9 cellular contexts compared by ENCODE assay signal in the genomic region with DNA sequence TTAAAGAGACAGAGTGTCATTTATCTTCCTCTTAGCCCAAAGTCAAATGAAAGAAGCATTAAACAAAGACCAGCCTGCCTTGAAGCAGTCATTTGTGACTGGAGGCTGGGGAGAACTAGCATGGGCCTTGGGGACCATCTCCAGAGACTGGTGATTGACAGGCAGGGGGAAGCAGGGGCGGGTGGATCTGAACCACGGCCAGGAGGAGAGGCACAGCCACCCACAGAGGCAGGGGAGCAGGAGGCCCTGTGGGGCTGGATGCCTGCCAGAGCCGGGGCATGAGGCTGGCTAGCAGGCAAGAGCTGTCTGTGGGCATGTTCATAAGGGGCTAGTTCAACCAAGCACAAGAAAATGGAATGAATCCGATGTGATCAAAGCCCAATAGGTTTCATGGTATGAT.
DNase-seq lines count a peak whose midpoint lies in the region; ATAC-seq, FAIRE-seq and TF ChIP-seq lines count a peak whose summit lies in the region.
"Had no signal": no experiment of that assay in that cellular context is flagged by ENCODE, and none has a peak within 500 bp of the region (broad histone marks: within the 10 kb centered on the region; RNA-seq: fewer than 3 reads in every experiment).

No MANE protein-coding gene starts in this region.

- H2BK5ac ChIP-seq in trophoblast cell (ENCODE audit: low read depth, low read length, poor library complexity), result no peak overlapping the region

- no peaks in the 10 kb centered on the region for H3K36me3 Mint-ChIP-seq in effector memory CD8-positive, alpha-beta T cell (ENCODE audit: insufficient read depth)

- no peaks in the 10 kb centered on the region for H3K9me3 Mint-ChIP-seq in effector memory CD8-positive, alpha-beta T cell
- H3K9me3 Mint-ChIP-seq: activated T-cell treated with anti-CD3 and anti-CD28 coated beads, Interleukin-2, amount 50 U/mL, for 4 hours had no signal

- H3K9ac ChIP-seq in K562 (ENCODE audit: insufficient read depth in 1 of 2, low read depth in 2 of 2, low read length in 2 of 2), result 0 out of 4 replicates have a peak overlapping the region, but pooled peaks of 1 of the 2 experiments have one; percentile 49
- H3K9ac ChIP-seq in trophoblast cell (ENCODE audit: low read length), result no peak overlapping the region

- peak; percentile 77 for ATAC-seq in GM18868 (IDR thresholded peaks at IDR 0.05; ENCODE audit: unreplicated experiment)
- ATAC-seq in K562, result no peak
- ATAC-seq in psoas muscle, result no peak
- ATAC-seq in effector memory CD8-positive, alpha-beta T cell (replicated peaks), result no peak
- ATAC-seq: activated T-cell treated with anti-CD3 and anti-CD28 coated beads, Interleukin-2, amount 50 U/mL, for 4 hours had no signal

- H3K4me3 ChIP-seq in K562 (no peak overlapping the region), trophoblast cell (ENCODE audit: low read depth, low read length) (no peak overlapping the region), psoas muscle (no peak overlapping the region)

- H3K27me3 Mint-ChIP-seq in effector memory CD8-positive, alpha-beta T cell, result peaks cover 21 to 80% of the 10 kb centered on the region in 2 donors

- H3K4me3 Mint-ChIP-seq in effector memory CD8-positive, alpha-beta T cell, result no peak overlapping the region
- H3K4me3 Mint-ChIP-seq: activated T-cell treated with anti-CD3 and anti-CD28 coated beads, Interleukin-2, amount 50 U/mL, for 4 hours had no signal

- FAIRE-seq in K562 (lab: Jason Lieb, UNC), result no peak

- no peak overlapping the region for H4K12ac ChIP-seq in trophoblast cell (ENCODE audit: low read depth, low read length)

- H2AFZ ChIP-seq in K562 (ENCODE audit: low read depth, low read length), result no peak overlapping the region
- no peak overlapping the region for H2AFZ ChIP-seq in trophoblast cell (ENCODE audit: insufficient read depth, low read length, poor library complexity)

- H2AK5ac ChIP-seq in trophoblast cell (ENCODE audit: low read length), result no peak overlapping the region

- no peak overlapping the region for H4K91ac ChIP-seq in trophoblast cell (ENCODE audit: low read depth, low read length)

- H4K20me1 ChIP-seq in K562 (replicated peaks; ENCODE audit: control insufficient read depth, insufficient read depth, low read length), result no peaks in the 10 kb centered on the region

- peak overlapping the region; percentile 59 for H3K18ac ChIP-seq in trophoblast cell (ENCODE audit: low read length)

- peaks cover 14 to 33% of the 10 kb centered on the region in 2 experiments; a peak in 4 of 5 replicates for H3K4me1 ChIP-seq in K562 (replicated peaks in 1 of 2; ENCODE audit: control insufficient read depth in 2 of 2, insufficient read depth in 2 of 2, low read length in 2 of 2)
- peaks cover 8 to 24% of the 10 kb centered on the region in 2 experiments for H3K4me1 ChIP-seq in trophoblast cell (ENCODE audit: control insufficient read depth in 1 of 2, insufficient read depth in 2 of 2, low read length in 2 of 2)
- peaks cover 35% of the 10 kb centered on the region for H3K4me1 ChIP-seq in psoas muscle

- BruUV-seq in K562 (replicated peaks; lab: Mats Ljungman, UMichigan), result no TSS peak

- CTCF ChIA-PET in K562 (lab: Yijun Ruan, JAX; ENCODE audit: low intra/inter-chr PET ratio), result no interaction called here

- H3K27ac ChIP-seq in K562 (ENCODE audit: extremely low read depth, low read depth, low read length) (no peak overlapping the region), trophoblast cell (ENCODE audit: low read depth, low read length) (no peak overlapping the region), psoas muscle (no peak overlapping the region)

- TF ChIP-seq CTCF in K562 (IDR thresholded peaks at IDR 0.05 in 2 of 3, conservative IDR thresholded peaks at IDR 0.05 in 1 of 3; ENCODE audit: insufficient read depth in 2 of 3, low read depth in 1 of 3, low read length in 3 of 3) (no peak), psoas muscle (IDR thresholded peaks at IDR 0.05) (no peak)

- DNase-seq in NCI-H1694 treated with DMSO at 0.1 percent for 48 hours (lab: John Stamatoyannopoulos, UW) (peak; percentile 84), K562 (ENCODE audit: extremely low read depth in 1 of 4, low spot score in 3 of 4) (no peak), trophoblast cell (no peak), psoas muscle (no peak), HuH-7 (ENCODE audit: low spot score) (no peak)
- DNase-seq in effector memory CD8-positive, alpha-beta T cell, result no peak
- DNase-seq: activated T-cell treated with anti-CD3 and anti-CD28 coated beads, Interleukin-2, amount 50 U/mL, for 4 hours; stimulated activated naive CD4-positive, alpha-beta T cell had no signal

- H2BK12ac ChIP-seq in trophoblast cell (ENCODE audit: low read length), result no peak overlapping the region

- no peak for TF ChIP-seq RAD21 in K562 (CRISPR knock-in tag; conservative IDR thresholded peaks at IDR 0.05 in 1 of 2, IDR thresholded peaks at IDR 0.05 in 1 of 2)

- no peak overlapping the region for H3K4me2 ChIP-seq in K562 (ENCODE audit: insufficient read depth, low read length)
- H3K4me2 ChIP-seq in trophoblast cell (ENCODE audit: low read length), result no peak overlapping the region

- H2BK120ac ChIP-seq in trophoblast cell (ENCODE audit: insufficient read depth, low read length, poor library complexity), result no peak overlapping the region

- no peaks in the 10 kb centered on the region for H3K9me1 ChIP-seq in K562 (ENCODE audit: control insufficient read depth, insufficient read depth, low read length)

- no peak overlapping the region for H3K4ac ChIP-seq in trophoblast cell (ENCODE audit: low read depth, low read length)

- no peaks in the 10 kb centered on the region for H3K79me1 ChIP-seq in trophoblast cell (ENCODE audit: low read length)

- H3K79me2 ChIP-seq in K562 (ENCODE audit: control insufficient read depth, insufficient read depth, low read length), result no peaks in the 10 kb centered on the region
- no peaks in the 10 kb centered on the region for H3K79me2 ChIP-seq in trophoblast cell (ENCODE audit: control insufficient read depth, insufficient read depth, low read length, poor library complexity)

- H3K27me3 ChIP-seq in K562 (ENCODE audit: control insufficient read depth in 2 of 2, insufficient read depth in 2 of 2, low read length in 2 of 2) (no peaks in the 10 kb centered on the region), trophoblast cell (ENCODE audit: insufficient read depth, low read length) (no peaks in the 10 kb centered on the region), psoas muscle (ENCODE audit: insufficient read depth in 3 of 3, low read length in 2 of 3) (no peaks in the 10 kb centered on the region)

- H3K23ac ChIP-seq in trophoblast cell (ENCODE audit: low read length), result no peak overlapping the region

- H3K14ac ChIP-seq in trophoblast cell (ENCODE audit: low read length), result no peak overlapping the region

- in situ Hi-C loops in K562 (cut with MboI), result no loop called here

- intact Hi-C loops in K562 (cut with micrococcal nuclease), result no loop called here
- intact Hi-C loops in psoas muscle (cut with DNase I), result no loop called here

- TF ChIP-seq EP300 in K562 (IDR thresholded peaks at IDR 0.05; ENCODE audit: low read length), result no peak

- WGBS in K562 (ENCODE audit: insufficient coverage, low coverage, missing lambda C conversion rate), result 17% methylated on average over 4 of the region's 4 CpGs
- WGBS in trophoblast cell (ENCODE audit: extremely low coverage, insufficient coverage, insufficient read length), result no CpG with 5 or more reads among the region's 4 CpGs
- WGBS in psoas muscle, 3 donors, result 31 to 44% (median 40%) methylated on average over 4 of the region's 4 CpGs

- no peak overlapping the region for H4K8ac ChIP-seq in trophoblast cell (ENCODE audit: low read depth, low read length)

- no peaks in the 10 kb centered on the region for H3K9me3 ChIP-seq in K562 (replicated peaks; ENCODE audit: control insufficient read depth, insufficient read depth, low read depth, low read length)
- H3K9me3 ChIP-seq in trophoblast cell (ENCODE audit: insufficient read depth, low read depth, low read length), result no peaks in the 10 kb centered on the region
- H3K9me3 ChIP-seq in psoas muscle, result no peaks in the 10 kb centered on the region

- TF ChIP-seq POLR2A in K562 (conservative IDR thresholded peaks at IDR 0.05), result no peak

- H3K27ac Mint-ChIP-seq in effector memory CD8-positive, alpha-beta T cell, result no peak overlapping the region

- H3K36me3 ChIP-seq in K562 (ENCODE audit: control insufficient read depth, insufficient read depth, low read length) (no peaks in the 10 kb centered on the region), trophoblast cell (ENCODE audit: control insufficient read depth in 1 of 2, insufficient read depth in 2 of 2, low read length in 2 of 2) (peaks cover 15 to 27% of the 10 kb centered on the region in 2 experiments), psoas muscle (ENCODE audit: insufficient read depth in 1 of 2, low read depth in 1 of 2) (no peaks in the 10 kb centered on the region)

- no peaks in the 10 kb centered on the region for H3K4me1 Mint-ChIP-seq in effector memory CD8-positive, alpha-beta T cell (ENCODE audit: low read depth in 2 of 2)

- POLR2A ChIA-PET in K562 (lab: Yijun Ruan, JAX), result interaction anchor here (1.0 kb wide), 1 partner anchor 8 kb away, joined by 4 read pairs; no protein-coding TSS in a partner anchor

TF ChIP-seq in K562, 482 proteins besides CTCF, POLR2A, EP300 and RAD21 (continues in another document):
- TF ChIP-seq EGR1 (conservative IDR thresholded peaks at IDR 0.05) (0 out of 2 replicates have a peak, but pooled peaks have one; percentile 23), KAT7 (CRISPR knock-in tag; IDR thresholded peaks at IDR 0.05; ENCODE audit: borderline replicate concordance) (no peak), TEAD4 (IDR thresholded peaks at IDR 0.05; ENCODE audit: low read length) (no peak), TEAD4 (CRISPR knock-in tag; IDR thresholded peaks at IDR 0.05; ENCODE audit: borderline replicate concordance) (no peak)
- TF ChIP-seq, protein P1, sequence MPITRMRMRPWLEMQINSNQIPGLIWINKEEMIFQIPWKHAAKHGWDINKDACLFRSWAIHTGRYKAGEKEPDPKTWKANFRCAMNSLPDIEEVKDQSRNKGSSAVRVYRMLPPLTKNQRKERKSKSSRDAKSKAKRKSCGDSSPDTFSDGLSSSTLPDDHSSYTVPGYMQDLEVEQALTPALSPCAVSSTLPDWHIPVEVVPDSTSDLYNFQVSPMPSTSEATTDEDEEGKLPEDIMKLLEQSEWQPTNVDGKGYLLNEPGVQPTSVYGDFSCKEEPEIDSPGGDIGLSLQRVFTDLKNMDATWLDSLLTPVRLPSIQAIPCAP (CRISPR knock-in tag; IDR thresholded peaks at IDR 0.05; ENCODE audit: borderline replicate concordance), result no peak
